In the genomic region with DNA sequence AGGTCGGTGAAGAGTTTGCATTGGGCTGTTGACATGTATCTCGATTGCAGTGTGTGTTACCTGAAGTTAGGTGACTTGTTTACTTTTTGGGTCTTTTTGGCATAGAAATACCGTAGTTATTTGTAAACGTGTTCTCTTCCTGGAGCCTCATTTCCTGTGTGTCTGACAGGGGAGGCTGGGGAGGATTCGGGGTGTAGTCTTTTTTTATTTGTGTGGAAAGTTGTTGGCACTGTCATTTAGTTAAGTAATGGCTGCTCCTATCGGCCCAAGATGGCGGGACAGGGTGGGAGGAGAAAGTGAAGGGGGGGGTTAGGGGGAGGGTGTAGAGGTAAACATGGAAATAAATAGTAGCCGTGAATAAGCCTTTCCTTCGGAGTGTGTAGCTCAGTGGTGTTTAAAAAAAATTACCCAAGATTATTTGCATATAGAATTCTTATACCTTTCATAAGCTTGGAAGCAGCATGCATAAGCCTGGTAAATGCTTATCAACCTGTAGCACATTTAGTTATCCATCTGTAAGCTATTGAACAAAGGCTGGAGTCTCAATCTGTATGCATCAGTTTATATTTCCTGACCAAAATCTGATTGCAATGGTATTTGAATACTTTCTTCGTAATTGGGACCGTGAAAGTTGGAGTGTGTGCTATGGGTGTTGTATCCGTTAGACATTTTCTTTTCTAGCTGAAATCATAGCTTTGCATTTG, we compare ENCODE assay signal across 1 cellular context.
TF ChIP-seq lines count a peak whose summit lies in the region.

No MANE protein-coding gene starts in this region.

TF ChIP-seq in K562, 482 proteins besides CTCF, POLR2A, EP300 and RAD21 (continued from another document):
- TF ChIP-seq, protein P1, sequence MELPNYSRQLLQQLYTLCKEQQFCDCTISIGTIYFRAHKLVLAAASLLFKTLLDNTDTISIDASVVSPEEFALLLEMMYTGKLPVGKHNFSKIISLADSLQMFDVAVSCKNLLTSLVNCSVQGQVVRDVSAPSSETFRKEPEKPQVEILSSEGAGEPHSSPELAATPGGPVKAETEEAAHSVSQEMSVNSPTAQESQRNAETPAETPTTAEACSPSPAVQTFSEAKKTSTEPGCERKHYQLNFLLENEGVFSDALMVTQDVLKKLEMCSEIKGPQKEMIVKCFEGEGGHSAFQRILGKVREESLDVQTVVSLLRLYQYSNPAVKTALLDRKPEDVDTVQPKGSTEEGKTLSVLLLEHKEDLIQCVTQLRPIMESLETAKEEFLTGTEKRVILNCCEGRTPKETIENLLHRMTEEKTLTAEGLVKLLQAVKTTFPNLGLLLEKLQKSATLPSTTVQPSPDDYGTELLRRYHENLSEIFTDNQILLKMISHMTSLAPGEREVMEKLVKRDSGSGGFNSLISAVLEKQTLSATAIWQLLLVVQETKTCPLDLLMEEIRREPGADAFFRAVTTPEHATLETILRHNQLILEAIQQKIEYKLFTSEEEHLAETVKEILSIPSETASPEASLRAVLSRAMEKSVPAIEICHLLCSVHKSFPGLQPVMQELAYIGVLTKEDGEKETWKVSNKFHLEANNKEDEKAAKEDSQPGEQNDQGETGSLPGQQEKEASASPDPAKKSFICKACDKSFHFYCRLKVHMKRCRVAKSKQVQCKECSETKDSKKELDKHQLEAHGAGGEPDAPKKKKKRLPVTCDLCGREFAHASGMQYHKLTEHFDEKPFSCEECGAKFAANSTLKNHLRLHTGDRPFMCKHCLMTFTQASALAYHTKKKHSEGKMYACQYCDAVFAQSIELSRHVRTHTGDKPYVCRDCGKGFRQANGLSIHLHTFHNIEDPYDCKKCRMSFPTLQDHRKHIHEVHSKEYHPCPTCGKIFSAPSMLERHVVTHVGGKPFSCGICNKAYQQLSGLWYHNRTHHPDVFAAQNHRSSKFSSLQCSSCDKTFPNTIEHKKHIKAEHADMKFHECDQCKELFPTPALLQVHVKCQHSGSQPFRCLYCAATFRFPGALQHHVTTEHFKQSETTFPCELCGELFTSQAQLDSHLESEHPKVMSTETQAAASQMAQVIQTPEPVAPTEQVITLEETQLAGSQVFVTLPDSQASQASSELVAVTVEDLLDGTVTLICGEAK (IDR thresholded peaks at IDR 0.05) = no peak
- TF ChIP-seq, protein P1 (CRISPR knock-in tag; IDR thresholded peaks at IDR 0.05) = no peak
- TF ChIP-seq ZNF583 (CRISPR knock-in tag; IDR thresholded peaks at IDR 0.05) (no peak), ZNF347 (CRISPR knock-in tag; IDR thresholded peaks at IDR 0.05; ENCODE audit: low read depth) (no peak), FOXJ2 (tag; IDR thresholded peaks at IDR 0.05) (0 out of 2 replicates have a peak, but pooled peaks have one; percentile 57), PTRF (tag; IDR thresholded peaks at IDR 0.05) (no peak)
